8 cellular contexts compared by ENCODE assay signal in genomic region chr5:74766887-74767578, GRCh38. TPM values are rescaled to one million over a fixed set of nuclear protein-coding genes. Genes with fewer than 3 reads are reported as not detected.
DNase-seq lines count a peak whose midpoint lies in the region; ATAC-seq and TF ChIP-seq lines count a peak whose summit lies in the region.

GFM2 (minus strand) TSS chr5:74767117; CDS start chr5:74763742, 3,375 bp downstream.
NSA2 (plus strand) TSS chr5:74767249; CDS start chr5:74767361, 112 bp downstream.

- intact Hi-C loops in PC-3 (cut with micrococcal nuclease), result loop anchor here (2.0 to 5.0 kb wide), 2 partner anchors 135 to 152 kb away; no protein-coding TSS in a partner anchor

- H2AFZ ChIP-seq in PC-3 (ENCODE audit: low read length), result peak within 1 kb of the TSS; percentile 94

- H3K9me3 ChIP-seq in PC-3 (ENCODE audit: low read length) (no peaks in the 10 kb centered on the region), mucosa of rectum (ENCODE audit: control insufficient read depth in 2 of 2, low read length in 2 of 2) (no peaks in the 10 kb centered on the region)

- H3K27me3 ChIP-seq in PC-3 (ENCODE audit: low read length) (no peaks in the 10 kb centered on the region), mucosa of rectum (ENCODE audit: control insufficient read depth in 2 of 2, insufficient read depth in 2 of 2, low read length in 2 of 2) (no peaks in the 10 kb centered on the region)

- peaks cover 8% of the 10 kb centered on the region for H3F3A ChIP-seq in PC-3 (ENCODE audit: low read length, unreplicated experiment)

- peaks cover 54% of the 10 kb centered on the region for H3K79me2 ChIP-seq in PC-3 (ENCODE audit: low read length)

- H3K36me3 ChIP-seq in PC-3 (ENCODE audit: low read depth, low read length), result peaks cover 5% of the 10 kb centered on the region; the same call in 1 of the 2 replicates
- peaks cover 15 to 22% of the 10 kb centered on the region in 2 donors for H3K36me3 ChIP-seq in mucosa of rectum (ENCODE audit: control insufficient read depth in 2 of 2, insufficient read depth in 2 of 2, low read length in 2 of 2)

- peak; percentile 87 for ATAC-seq in GM21576 (IDR thresholded peaks at IDR 0.05; ENCODE audit: unreplicated experiment)
- peak; percentile 77 for ATAC-seq in PC-3

- no peaks in the 10 kb centered on the region for H3K9me2 ChIP-seq in PC-3 (replicated peaks; ENCODE audit: low read length)

- no peak; the same call in 1 of the 2 replicates for TF ChIP-seq EP300 in Ishikawa (IDR thresholded peaks at IDR 0.05; ENCODE audit: borderline replicate concordance)

- CTCF ChIA-PET in PC-3 (lab: Charles Lee), result interaction anchor here (0.5 to 0.6 kb wide), 2 partner anchors 130 to 281 kb away, joined by 3 read pairs; no protein-coding TSS in a partner anchor

- H3K4me3 ChIP-seq in PC-3 (ENCODE audit: low read length) (peak within 1 kb of the TSS; percentile 97), epithelial cell of proximal tubule (ENCODE audit: low read depth, low read length) (peak within 1 kb of the TSS; percentile 88), mucosa of rectum (ENCODE audit: low read length in 2 of 2) (peak within 1 kb of the TSS; percentile 95 to 97)

- H4K20me1 ChIP-seq in PC-3 (ENCODE audit: low read length), result no peaks in the 10 kb centered on the region

- no TSS peak for BruUV-seq in PC-3 (replicated peaks; lab: Mats Ljungman, UMichigan)

- peak within 1 kb of the TSS; percentile 89 for H3K4me2 ChIP-seq in PC-3 (ENCODE audit: low read length)

- H3K4me1 ChIP-seq in PC-3 (ENCODE audit: insufficient read depth, low read length) (peaks cover 38% of the 10 kb centered on the region), mucosa of rectum (ENCODE audit: control insufficient read depth in 2 of 2, insufficient read depth in 2 of 2, low read length in 2 of 2) (peaks cover 20 to 21% of the 10 kb centered on the region in 2 donors)

- peak within 1 kb of the TSS; percentile 50 for H3K27ac ChIP-seq in PC-3 (ENCODE audit: low read length)
- H3K27ac ChIP-seq in mucosa of rectum (ENCODE audit: low read depth in 2 of 2, low read length in 2 of 2), result peak within 1 kb of the TSS; percentile 76 to 77

- TF ChIP-seq CTCF in PC-3 (conservative IDR thresholded peaks at IDR 0.05; ENCODE audit: low read depth, low read length), result no peak
- TF ChIP-seq CTCF in epithelial cell of proximal tubule (conservative IDR thresholded peaks at IDR 0.05; ENCODE audit: low read depth, low read length), result no peak

- TF ChIP-seq RAD21 in Ishikawa (IDR thresholded peaks at IDR 0.05; ENCODE audit: low read depth), result no peak

- H3K9ac ChIP-seq in PC-3 (ENCODE audit: low read length) (peak within 1 kb of the TSS; percentile 93), mucosa of rectum (ENCODE audit: low read depth in 1 of 2, low read length in 2 of 2) (peak within 1 kb of the TSS; percentile 82 to 87)

- DNase-seq in DMS114 treated with DMSO at 0.1 percent for 48 hours (lab: John Stamatoyannopoulos, UW; ENCODE audit: unreplicated experiment) (peak; percentile 89), PC-3 (peak; percentile 90), epithelial cell of proximal tubule (ENCODE audit: low read depth) (peak; percentile 67)
- DNase-seq in activated T-cell treated with anti-CD3 and anti-CD28 coated beads, Interleukin-2, amount 50 U/mL, for 1 hour, result peak; percentile 94
- peak; percentile 94 for DNase-seq in stimulated activated CD8-positive, alpha-beta memory T cell treated with anti-CD3 and anti-CD28 coated beads, Interleukin-4, amount 100 ng/mL, for 48 hours

- POLR2A ChIA-PET in PC-3 (lab: Charles Lee; ENCODE audit: unreplicated experiment), result no interaction called here

TF ChIP-seq in Ishikawa, 13 proteins besides CTCF, POLR2A, EP300 and RAD21:
- TF ChIP-seq NFIC (IDR thresholded peaks at IDR 0.05) (peak; percentile 34; the same call in 1 of the 2 replicates), YY1 (IDR thresholded peaks at IDR 0.05; ENCODE audit: low read depth) (peak; percentile 58), ZBTB7A (IDR thresholded peaks at IDR 0.05; ENCODE audit: low read depth) (peak; percentile 55; the same call in 1 of the 2 replicates), EGR1 (IDR thresholded peaks at IDR 0.05) (peak; percentile 17), USF1 (IDR thresholded peaks at IDR 0.05) (peak; percentile 72), CREB1 (IDR thresholded peaks at IDR 0.05; ENCODE audit: low read depth) (peak; percentile 8; the same call in 1 of the 2 replicates), MAX (IDR thresholded peaks at IDR 0.05) (peak; percentile 90), TAF1 (IDR thresholded peaks at IDR 0.05; ENCODE audit: low read depth) (peak; percentile 84), CEBPB (IDR thresholded peaks at IDR 0.05) (no peak; the same call in 1 of the 2 replicates), REST (IDR thresholded peaks at IDR 0.05; ENCODE audit: low read depth) (no peak), TCF12 (IDR thresholded peaks at IDR 0.05; ENCODE audit: low read depth) (peak; percentile 46; the same call in 1 of the 2 replicates), FOXM1 (IDR thresholded peaks at IDR 0.05; ENCODE audit: borderline replicate concordance, low read depth) (no peak), TEAD4 (IDR thresholded peaks at IDR 0.05) (no peak)

RNA-seq across cellular contexts. Expression of gene GFM2, which starts in this region (rescaled TPM):
- 18.9 and 36.8 TPM in 2 replicates for total RNA-seq in PC-3 (2014; rRNA removed)
- 19.1 and 29.6 TPM in 2 replicates for total RNA-seq in epithelial cell of proximal tubule

RNA-seq across cellular contexts. Expression of gene NSA2, which starts in this region (rescaled TPM):
- total RNA-seq in PC-3 (2014; rRNA removed) (51.5 and 55.8 TPM in 2 replicates), epithelial cell of proximal tubule (99.4 and 143 TPM in 2 replicates)

Comparison
In these comparisons a context has a peak if more than half of its experiments do, and no peak if none do; other contexts are left out.
1. Peak in every context shown above with its lines: DNase-seq, ATAC-seq, H3K4me3 ChIP-seq and H3K27ac ChIP-seq.